8 cellular contexts compared by ENCODE assay signal in the genomic region with DNA sequence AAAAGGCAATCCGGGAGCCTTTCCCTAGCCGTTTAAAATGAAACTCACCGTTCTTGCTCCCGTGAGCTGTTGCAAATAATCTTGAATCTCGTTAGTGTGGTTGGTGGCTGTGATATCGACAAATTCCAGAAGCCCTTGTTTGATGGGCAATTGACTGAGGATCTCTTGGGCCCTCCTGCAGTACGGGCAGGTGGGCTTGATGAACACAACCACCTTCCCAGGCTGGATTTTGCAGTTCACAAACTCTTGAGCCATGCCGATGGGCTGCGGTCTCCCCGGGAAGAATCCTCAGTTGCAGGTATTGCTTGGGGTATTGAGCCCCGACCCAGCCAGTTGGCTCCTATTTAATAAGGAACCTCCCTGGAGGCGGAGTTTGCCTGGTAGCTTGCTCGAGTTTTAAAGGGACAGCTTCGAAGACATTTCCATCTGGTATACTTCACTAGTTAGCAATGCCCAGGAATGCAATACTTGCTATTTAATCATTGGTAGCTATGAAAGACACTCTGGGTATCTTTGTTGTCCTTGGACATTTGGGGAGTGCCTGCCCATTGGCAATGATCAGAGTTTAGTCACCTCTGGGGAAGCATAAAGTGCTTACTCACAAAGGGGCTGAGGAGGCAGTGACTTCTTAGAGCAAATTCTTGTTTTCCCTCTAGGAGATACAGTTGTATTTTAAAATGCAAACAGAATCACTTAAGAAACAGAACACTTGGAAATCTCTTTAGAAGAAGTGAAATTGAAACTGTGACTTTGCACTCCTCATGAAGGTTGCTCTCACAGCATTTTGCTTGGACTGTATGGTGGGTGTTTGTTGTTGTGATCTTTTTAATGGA. TPM values are rescaled to one million over a fixed set of nuclear protein-coding genes. Genes with fewer than 3 reads are reported as not detected.
DNase-seq lines count a peak whose midpoint lies in the region; ATAC-seq, FAIRE-seq and TF ChIP-seq lines count a peak whose summit lies in the region.

A gene with protein sequence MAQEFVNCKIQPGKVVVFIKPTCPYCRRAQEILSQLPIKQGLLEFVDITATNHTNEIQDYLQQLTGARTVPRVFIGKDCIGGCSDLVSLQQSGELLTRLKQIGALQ (minus strand): TSS at position 319 of the 833 bp plus-strand sequence. CDS start 64 bp downstream, at position 255.

- H3K27ac Mint-ChIP-seq in stimulated activated effector memory CD8-positive, alpha-beta T cell treated with anti-CD3 and anti-CD28 coated beads, Interleukin-12 subunit alpha, Interleukin-12 subunit beta, amount 100 ng/mL, for 72 hours, result peak within 1 kb of the TSS; percentile 93

- H3K27ac ChIP-seq in VCaP, result peak within 1 kb of the TSS; percentile 81

- H3K9me3 Mint-ChIP-seq in stimulated activated effector memory CD8-positive, alpha-beta T cell treated with anti-CD3 and anti-CD28 coated beads, Interleukin-12 subunit alpha, Interleukin-12 subunit beta, amount 100 ng/mL, for 72 hours, result no peaks in the 10 kb centered on the region

- peak; percentile 79 for FAIRE-seq in A204.1 (lab: Jason Lieb, UNC)

- DNase-seq in GM10266 (ENCODE audit: extremely low spot score) (peak; percentile 45), NCI-H1105 treated with DMSO at 0.1 percent for 48 hours (lab: John Stamatoyannopoulos, UW) (peak; percentile 43), dermis microvascular lymphatic vessel endothelial cell (ENCODE audit: low read depth in 2 of 2) (peak in 1 of 2 donors; percentile 74), left lobe of liver (ENCODE audit: low spot score) (peak; percentile 84)
- DNase-seq in stimulated activated effector memory CD8-positive, alpha-beta T cell treated with anti-CD3 and anti-CD28 coated beads, Interleukin-12 subunit alpha, Interleukin-12 subunit beta, amount 100 ng/mL, for 72 hours (ENCODE audit: low spot score in 2 of 2), result peak; percentile 14 to 78

- H3K4me1 Mint-ChIP-seq in stimulated activated effector memory CD8-positive, alpha-beta T cell treated with anti-CD3 and anti-CD28 coated beads, Interleukin-12 subunit alpha, Interleukin-12 subunit beta, amount 100 ng/mL, for 72 hours, result peaks cover 60% of the 10 kb centered on the region

- ATAC-seq in HG02678 (IDR thresholded peaks at IDR 0.05; ENCODE audit: unreplicated experiment), result peak; percentile 44
- ATAC-seq in left lobe of liver, result peak; percentile 70
- peak; percentile 33 for ATAC-seq in stimulated activated effector memory CD8-positive, alpha-beta T cell treated with anti-CD3 and anti-CD28 coated beads, Interleukin-12 subunit alpha, Interleukin-12 subunit beta, amount 100 ng/mL, for 72 hours

- TF ChIP-seq CTCF in GM10266 (IDR thresholded peaks at IDR 0.05; ENCODE audit: control insufficient read depth, insufficient read depth, low read depth, missing control alignments) (no peak), VCaP (conservative IDR thresholded peaks at IDR 0.05) (no peak)

- peaks cover 8% of the 10 kb centered on the region for H3K36me3 Mint-ChIP-seq in stimulated activated effector memory CD8-positive, alpha-beta T cell treated with anti-CD3 and anti-CD28 coated beads, Interleukin-12 subunit alpha, Interleukin-12 subunit beta, amount 100 ng/mL, for 72 hours

- peak within 1 kb of the TSS; percentile 89 for H3K4me3 Mint-ChIP-seq in stimulated activated effector memory CD8-positive, alpha-beta T cell treated with anti-CD3 and anti-CD28 coated beads, Interleukin-12 subunit alpha, Interleukin-12 subunit beta, amount 100 ng/mL, for 72 hours

RNA-seq across cellular contexts. Expression of the gene that starts here (rescaled TPM):
- total RNA-seq in dermis microvascular lymphatic vessel endothelial cell (28.8 and 34.5 TPM in 2 replicates), left lobe of liver (41.3 TPM)
